Comparison of ENCODE assay signal across 14 cellular contexts in genomic region chr15:58546066-58546591, GRCh38.
DNase-seq lines count a peak whose midpoint lies in the region; ATAC-seq and TF ChIP-seq lines count a peak whose summit lies in the region.
"Had no signal": no experiment of that assay in that cellular context is flagged by ENCODE, and none has a peak within 500 bp of the region (broad histone marks: within the 10 kb centered on the region; RNA-seq: fewer than 3 reads in every experiment).

No MANE protein-coding gene starts in this region.

- H3K4ac ChIP-seq in IMR-90 (ENCODE audit: low read depth, low read length), result peak overlapping the region; percentile 92; the same call in 1 of the 2 replicates

- ATAC-seq in IMR-90 (ENCODE audit: low read depth) (no peak), foreskin keratinocyte (no peak)
- ATAC-seq: CD8-positive, alpha-beta T cell had no signal

- no TSS peak for BruUV-seq in IMR-90 (replicated peaks; lab: Mats Ljungman, UMichigan)

- H3K27me3 ChIP-seq in CD8-positive, alpha-beta memory T cell (ENCODE audit: insufficient read depth, low read length, poor library complexity, severe bottlenecking), result no peaks in the 10 kb centered on the region
- peaks cover 4% of the 10 kb centered on the region; the same call in 1 of the 2 replicates for H3K27me3 ChIP-seq in IMR-90 (ENCODE audit: control insufficient read depth, insufficient read depth, low read length)
- no peaks in the 10 kb centered on the region for H3K27me3 ChIP-seq in foreskin keratinocyte

- peak overlapping the region; percentile 64; the same call in 1 of the 3 replicates for H2BK15ac ChIP-seq in IMR-90 (ENCODE audit: low read depth, low read length)

- POLR2A ChIA-PET in CD8-positive, alpha-beta memory T cell (lab: Charles Lee), result no interaction called here
- POLR2A ChIA-PET in IMR-90 (lab: Charles Lee; ENCODE audit: unreplicated experiment), result no interaction called here

- H3K9ac ChIP-seq in IMR-90 (ENCODE audit: low read depth, low read length), result no peak overlapping the region

- in situ Hi-C loops in IMR-90 (cut with MboI; ENCODE audit: low sequenced_read_pairs), result no loop called here

- 87% methylated on average over 3 of the region's 9 CpGs; no CpG with 5 or more reads in 1 of the 2 experiments for WGBS in IMR-90 (ENCODE audit: extremely low coverage in 2 of 2, insufficient read length in 1 of 2), 2 experiments

- H2BK20ac ChIP-seq in IMR-90 (ENCODE audit: low read depth, low read length), result peak overlapping the region; percentile 31; the same call in 1 of the 2 replicates

- H2BK5ac ChIP-seq in IMR-90 (ENCODE audit: low read depth, low read length, poor library complexity, severe bottlenecking), result no peak overlapping the region

- no peaks in the 10 kb centered on the region for H4K20me1 ChIP-seq in IMR-90 (ENCODE audit: insufficient read depth, low read length)

- H3K9me3 ChIP-seq in CD8-positive, alpha-beta memory T cell (ENCODE audit: low read length), result no peaks in the 10 kb centered on the region
- no peaks in the 10 kb centered on the region for H3K9me3 ChIP-seq in IMR-90 (ENCODE audit: control insufficient read depth, insufficient read depth, low read length)

- no peak overlapping the region for H4K8ac ChIP-seq in IMR-90 (ENCODE audit: low read depth in 2 of 2, low read length in 2 of 2)

- no peaks in the 10 kb centered on the region for H3K36me3 ChIP-seq in CD8-positive, alpha-beta memory T cell (ENCODE audit: insufficient read depth, low read length)
- H3K36me3 ChIP-seq in IMR-90 (ENCODE audit: control insufficient read depth, insufficient read depth, low read length), result no peaks in the 10 kb centered on the region

- H3K9me3 Mint-ChIP-seq in CD8-positive, alpha-beta memory T cell, result no peaks in the 10 kb centered on the region
- H3K9me3 Mint-ChIP-seq in dendritic cell treated with granulocyte-macrophage colony-stimulating factor and Interleukin-4, amounts not matched to agents 40 ng/mL and 50 ng/mL, for 4 days, result no peaks in the 10 kb centered on the region
- H3K9me3 Mint-ChIP-seq in nephron, result no peaks in the 10 kb centered on the region
- H3K9me3 Mint-ChIP-seq: CD8-positive, alpha-beta T cell; IgD-negative memory B cell had no signal

- no peak for TF ChIP-seq RAD21 in IMR-90 (IDR thresholded peaks at IDR 0.05; ENCODE audit: low read length)

- no peak overlapping the region for H4K5ac ChIP-seq in IMR-90 (ENCODE audit: low read depth, low read length)

- H3K4me2 ChIP-seq in IMR-90 (ENCODE audit: low read depth, low read length), result no peak overlapping the region

- no peak for TF ChIP-seq CTCF in IMR-90 (conservative IDR thresholded peaks at IDR 0.05; ENCODE audit: low read depth, low read length)
- TF ChIP-seq CTCF in nephron (IDR thresholded peaks at IDR 0.05; ENCODE audit: unreplicated experiment in 3 of 3), result no peak
- TF ChIP-seq CTCF in foreskin keratinocyte (conservative IDR thresholded peaks at IDR 0.05), result no peak

- no peak overlapping the region for H3K23ac ChIP-seq in IMR-90 (ENCODE audit: low read depth, low read length)

- peaks cover 24% of the 10 kb centered on the region for H3K9me1 ChIP-seq in IMR-90 (ENCODE audit: insufficient read depth, low read length)

- no peak for DNase-seq in CD8-positive, alpha-beta memory T cell
- DNase-seq in IMR-90, result no peak
- no peak for DNase-seq in foreskin keratinocyte
- no peak for DNase-seq in NCI-H2081 (lab: John Stamatoyannopoulos, UW)
- no peak for DNase-seq in inferior parietal cortex (ENCODE audit: extremely low spot score)
- DNase-seq: amniotic stem cell; CD8-positive, alpha-beta T cell; foreskin melanocyte; NCI-H1694 treated with DMSO at 0.1 percent for 48 hours; retina; stimulated activated naive CD4-positive, alpha-beta T cell had no signal

- no peak overlapping the region; the same call in 1 of the 2 replicates for H3K18ac ChIP-seq in IMR-90 (ENCODE audit: low read depth, low read length)

- no peaks in the 10 kb centered on the region for H3K36me3 Mint-ChIP-seq in CD8-positive, alpha-beta memory T cell
- no peaks in the 10 kb centered on the region for H3K36me3 Mint-ChIP-seq in dendritic cell treated with granulocyte-macrophage colony-stimulating factor and Interleukin-4, amounts not matched to agents 40 ng/mL and 50 ng/mL, for 4 days (ENCODE audit: low read depth)
- no peaks in the 10 kb centered on the region for H3K36me3 Mint-ChIP-seq in nephron (ENCODE audit: low read depth)
- H3K36me3 Mint-ChIP-seq: CD8-positive, alpha-beta T cell; IgD-negative memory B cell had no signal

- no peak overlapping the region for H2AFZ ChIP-seq in IMR-90 (replicated peaks; ENCODE audit: low read length, poor library complexity)

- no peak for TF ChIP-seq POLR2A in IMR-90 (IDR thresholded peaks at IDR 0.05; ENCODE audit: low read depth, low read length)

- peaks cover 13 to 28% (median 26%) of the 10 kb centered on the region in 3 donors for H3K4me1 Mint-ChIP-seq in CD8-positive, alpha-beta memory T cell
- peaks cover 13% of the 10 kb centered on the region for H3K4me1 Mint-ChIP-seq in dendritic cell treated with granulocyte-macrophage colony-stimulating factor and Interleukin-4, amounts not matched to agents 40 ng/mL and 50 ng/mL, for 4 days (ENCODE audit: low read depth)
- H3K4me1 Mint-ChIP-seq in nephron, result peaks cover 42% of the 10 kb centered on the region

- peak overlapping the region; percentile 89; the same call in 1 of the 2 replicates for H2AK5ac ChIP-seq in IMR-90 (ENCODE audit: low read depth, low read length)

- no peak overlapping the region for H3K14ac ChIP-seq in IMR-90 (replicated peaks; ENCODE audit: low read depth, low read length)

- H3K27ac Mint-ChIP-seq in CD8-positive, alpha-beta memory T cell, result peak overlapping the region in 2 of 8 donors; percentile 81 to 89
- H3K27ac Mint-ChIP-seq in dendritic cell treated with granulocyte-macrophage colony-stimulating factor and Interleukin-4, amounts not matched to agents 40 ng/mL and 50 ng/mL, for 4 days, result peak overlapping the region; percentile 22
- H3K27ac Mint-ChIP-seq in nephron, result peak overlapping the region in 2 of 3 experiments; percentile 10 to 38

- H3K4me3 Mint-ChIP-seq in CD8-positive, alpha-beta memory T cell, result no peak overlapping the region
- no peak overlapping the region for H3K4me3 Mint-ChIP-seq in dendritic cell treated with granulocyte-macrophage colony-stimulating factor and Interleukin-4, amounts not matched to agents 40 ng/mL and 50 ng/mL, for 4 days
- no peak overlapping the region for H3K4me3 Mint-ChIP-seq in nephron
- H3K4me3 Mint-ChIP-seq: CD8-positive, alpha-beta T cell; IgD-negative memory B cell had no signal

- peaks cover 22% of the 10 kb centered on the region for H3K4me1 ChIP-seq in CD8-positive, alpha-beta memory T cell (ENCODE audit: insufficient read depth, low read length)
- H3K4me1 ChIP-seq in IMR-90 (ENCODE audit: control insufficient read depth, insufficient read depth, low read length) (peaks cover 31% of the 10 kb centered on the region), foreskin keratinocyte (peaks cover 4% of the 10 kb centered on the region)

- peak overlapping the region; percentile 86 for H2BK120ac ChIP-seq in IMR-90 (ENCODE audit: low read depth, low read length)

- H2AK9ac ChIP-seq in IMR-90 (replicated peaks; ENCODE audit: low read depth, low read length, poor library complexity), result no peak overlapping the region

- no peaks in the 10 kb centered on the region for H3K79me1 ChIP-seq in IMR-90 (ENCODE audit: low read depth in 1 of 2, low read length in 2 of 2)

- intact Hi-C loops in IMR-90 (cut with micrococcal nuclease), result loop anchor here (5.0 kb wide), 1 partner anchor 74 kb away; no protein-coding TSS in a partner anchor
- intact Hi-C loops in dendritic cell treated with granulocyte-macrophage colony-stimulating factor and Interleukin-4, amounts not matched to agents 40 ng/mL and 50 ng/mL, for 4 days (cut with micrococcal nuclease), result no loop called here

- no peak overlapping the region for H4K91ac ChIP-seq in IMR-90 (ENCODE audit: insufficient read depth, low read depth, low read length)

- H3K4me3 ChIP-seq in CD8-positive, alpha-beta memory T cell (ENCODE audit: low read length), result no peak overlapping the region
- no peak overlapping the region for H3K4me3 ChIP-seq in IMR-90 (ENCODE audit: insufficient read depth, low read depth, low read length)

- H3K27me3 Mint-ChIP-seq in CD8-positive, alpha-beta memory T cell, result peaks cover 0 to 2% of the 10 kb centered on the region in 2 donors
- peaks cover 10% of the 10 kb centered on the region for H3K27me3 Mint-ChIP-seq in dendritic cell treated with granulocyte-macrophage colony-stimulating factor and Interleukin-4, amounts not matched to agents 40 ng/mL and 50 ng/mL, for 4 days
- peaks cover 32% of the 10 kb centered on the region for H3K27me3 Mint-ChIP-seq in nephron (ENCODE audit: low read depth)

- dilution Hi-C loops in IMR-90 (cut with HindIII; ENCODE audit: low sequenced_read_pairs, unreplicated experiment), result no loop called here

- CTCF ChIA-PET in CD8-positive, alpha-beta memory T cell (lab: Charles Lee), result interaction anchor here (1.5 kb wide), 1 partner anchor 18 kb away, joined by 3 read pairs; no protein-coding TSS in a partner anchor
- CTCF ChIA-PET in IMR-90 (lab: Yijun Ruan, JAX), result interaction anchor here (0.6 to 1.3 kb wide), 2 partner anchors 12 to 13 kb away, joined by 4 to 5 read pairs; no protein-coding TSS in a partner anchor

- no peak overlapping the region for H3K56ac ChIP-seq in IMR-90 (ENCODE audit: extremely low read depth, insufficient read depth, low read length)

- H3K27ac ChIP-seq in CD8-positive, alpha-beta memory T cell (ENCODE audit: low read depth, low read length), result peak overlapping the region; percentile 50
- H3K27ac ChIP-seq in IMR-90 (ENCODE audit: insufficient read depth, low read length) (no peak overlapping the region), foreskin keratinocyte (no peak overlapping the region)

TF ChIP-seq in IMR-90, 13 proteins besides CTCF, POLR2A, EP300 and RAD21:
- no peak for TF ChIP-seq FOS (IDR thresholded peaks at IDR 0.05; ENCODE audit: low read depth, low read length)
- no peak for TF ChIP-seq BHLHE40 (IDR thresholded peaks at IDR 0.05; ENCODE audit: low read depth, low read length)
- no peak for TF ChIP-seq MAZ (IDR thresholded peaks at IDR 0.05; ENCODE audit: borderline replicate concordance, low read depth, low read length)
- no peak for TF ChIP-seq MXI1 (IDR thresholded peaks at IDR 0.05; ENCODE audit: borderline replicate concordance, low read depth, low read length)
